In the genomic region with DNA sequence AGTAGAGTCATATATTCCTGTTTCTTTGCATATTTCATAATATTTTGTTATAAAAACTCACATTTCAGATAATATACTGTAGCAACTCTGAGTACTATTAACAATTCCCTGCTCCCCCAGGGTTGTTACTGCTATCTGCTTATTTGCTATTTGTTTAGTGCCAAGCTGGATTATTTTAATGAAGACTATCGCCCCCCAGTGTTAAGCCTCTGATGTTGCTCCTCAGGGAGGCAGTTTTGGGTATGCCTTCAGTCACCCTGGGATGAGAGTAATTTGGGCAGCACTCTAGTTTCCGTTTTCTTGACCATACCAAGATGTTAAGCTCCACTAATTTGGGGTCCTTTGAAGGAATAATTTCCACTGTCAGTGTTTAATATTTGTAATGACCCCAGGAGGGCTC, we compare ENCODE assay signal across 10 cellular contexts. TPM values are rescaled to one million over a fixed set of nuclear protein-coding genes. Genes with fewer than 3 reads are reported as not detected.
DNase-seq lines count a peak whose midpoint lies in the region; ATAC-seq, FAIRE-seq and TF ChIP-seq lines count a peak whose summit lies in the region.
"Had no signal": no experiment of that assay in that cellular context is flagged by ENCODE, and none has a peak within 500 bp of the region (broad histone marks: within the 10 kb centered on the region; RNA-seq: fewer than 3 reads in every experiment).

No MANE protein-coding gene starts in this region.

- H3K36me3 ChIP-seq in left ventricle myocardium inferior (peaks cover 14% of the 10 kb centered on the region), pancreas (no peaks in the 10 kb centered on the region)

- TF ChIP-seq CTCF in C4-2B (conservative IDR thresholded peaks at IDR 0.05) (peak; percentile 89), GM12873 (IDR thresholded peaks at IDR 0.05; ENCODE audit: insufficient read depth, low read depth, low read length, missing control alignments) (peak; percentile 49), left ventricle myocardium inferior (IDR thresholded peaks at IDR 0.05; ENCODE audit: borderline replicate concordance) (peak; percentile 59), pancreas (IDR thresholded peaks at IDR 0.05) (no peak)

- 73 to 81% methylated on average over 2 of the region's 2 CpGs for WGBS in pancreas, 2 donors

- H3K4me1 ChIP-seq in left ventricle myocardium inferior = no peaks in the 10 kb centered on the region
- H3K4me1 ChIP-seq in pancreas = no peaks in the 10 kb centered on the region

- ATAC-seq in HG02610 (IDR thresholded peaks at IDR 0.05; ENCODE audit: unreplicated experiment) (no peak), HG02588 (IDR thresholded peaks at IDR 0.05; ENCODE audit: unreplicated experiment) (no peak), pancreas (no peak)

- FAIRE-seq in pancreas (lab: Jason Lieb, UNC) = no peak

- intact Hi-C loops in left ventricle myocardium inferior (cut with micrococcal nuclease) (no loop called here), pancreas (cut with DNase I) (no loop called here)

- H3K27me3 ChIP-seq in left ventricle myocardium inferior (ENCODE audit: low read depth) = no peaks in the 10 kb centered on the region
- no peaks in the 10 kb centered on the region for H3K27me3 ChIP-seq in pancreas

- no peaks in the 10 kb centered on the region for H3K9me3 ChIP-seq in left ventricle myocardium inferior (replicated peaks)
- no peaks in the 10 kb centered on the region for H3K9me3 ChIP-seq in pancreas

- H3K4me3 ChIP-seq in left ventricle myocardium inferior = no peak overlapping the region
- H3K4me3 ChIP-seq in pancreas = no peak overlapping the region

- DNase-seq in RKO (ENCODE audit: low spot score) (peak; percentile 34), left ventricle myocardium inferior (no peak), NCI-H2171 (lab: John Stamatoyannopoulos, UW) (no peak), pancreas (no peak)
- DNase-seq: mesenchymal stem cell, NCI-H524 treated with DMSO at 0.1 percent for 48 hours had no signal

- H3K27ac ChIP-seq in C4-2B (no peak overlapping the region), left ventricle myocardium inferior (replicated peaks) (no peak overlapping the region), pancreas (no peak overlapping the region)

RNA-seq across cellular contexts. Expression of a gene that starts 46.0 kb away (rescaled TPM):
- total RNA-seq in left ventricle myocardium inferior (64.4 TPM), pancreas (10 to 100 TPM in 5 of 6 donors, 1 to 10 TPM in 1; 9.3 to 17.4 (median 13.4) TPM)
- 10 to 100 TPM; 21.3 to 36.6 TPM for polyA plus RNA-seq in pancreas

Comparison
In these comparisons a context has a peak if more than half of its experiments do, and no peak if none do; other contexts are left out.
1. CTCF ChIP-seq: peak in C4-2B (single experiment), GM12873 (single experiment) and left ventricle myocardium inferior (single experiment); none in pancreas (0 of 4).